12 cellular contexts compared by ENCODE assay signal in the genomic region with DNA sequence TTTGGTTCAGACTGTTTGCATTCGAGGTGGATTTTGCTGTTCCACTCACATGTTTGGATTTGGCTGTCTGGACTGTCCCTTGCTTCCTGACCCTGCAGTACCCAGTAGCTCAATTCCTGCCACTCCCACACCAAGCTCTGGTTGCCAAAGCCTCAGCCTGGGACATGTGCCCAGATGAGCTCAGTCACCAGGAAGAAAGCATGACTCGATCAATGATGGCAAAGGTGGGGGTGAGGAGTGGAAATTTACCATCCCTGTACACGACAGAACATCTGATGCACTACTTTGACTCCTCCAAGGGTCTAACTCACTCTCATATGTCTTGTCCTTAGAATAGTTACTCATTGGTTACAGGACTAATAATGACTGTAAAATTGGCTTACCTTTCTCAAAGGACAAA. TPM values are rescaled to one million over a fixed set of nuclear protein-coding genes. Genes with fewer than 3 reads are reported as not detected.
A peak's percentile ranks its signal among the peaks of the same experiment; 100 is the strongest.
DNase-seq lines count a peak whose midpoint lies in the region; ATAC-seq and TF ChIP-seq lines count a peak whose summit lies in the region.
"Had no signal": no experiment of that assay in that cellular context is flagged by ENCODE, and none has a peak within 500 bp of the region (broad histone marks: within the 10 kb centered on the region; RNA-seq: fewer than 3 reads in every experiment).

No MANE protein-coding gene starts in this region.

- BruUV-seq in Calu3 (replicated peaks; lab: Mats Ljungman, UMichigan), result no TSS peak

- H3K4me1 Mint-ChIP-seq in Calu3 (ENCODE audit: low read depth, unreplicated experiment) (peaks cover 20% of the 10 kb centered on the region), neural crest cell (no peaks in the 10 kb centered on the region)

- TF ChIP-seq CTCF in Calu3 (IDR thresholded peaks at IDR 0.05; ENCODE audit: unreplicated experiment) (no peak), RWPE2 (IDR thresholded peaks at IDR 0.05; ENCODE audit: poor library complexity, severe bottlenecking) (no peak), neural crest cell (conservative IDR thresholded peaks at IDR 0.05) (no peak)

- H3K27ac Mint-ChIP-seq in Calu3 (ENCODE audit: unreplicated experiment), result peak overlapping the region; percentile 30
- peak overlapping the region; percentile 57 for H3K27ac Mint-ChIP-seq in neural crest cell (ENCODE audit: unreplicated experiment)

- H3K4me3 ChIP-seq in RWPE2 (ENCODE audit: severe bottlenecking), result no peak overlapping the region
- H3K4me3 ChIP-seq: ovary had no signal

- H3K36me3 Mint-ChIP-seq in Calu3 (ENCODE audit: insufficient read depth, unreplicated experiment) (no peaks in the 10 kb centered on the region), neural crest cell (ENCODE audit: low read depth) (no peaks in the 10 kb centered on the region)

- H3K4me1 ChIP-seq in RWPE2 (ENCODE audit: insufficient read depth, poor library complexity, severe bottlenecking), result no peaks in the 10 kb centered on the region

- no peaks in the 10 kb centered on the region for H3K27me3 ChIP-seq in RWPE2 (ENCODE audit: insufficient read depth, poor library complexity, severe bottlenecking)
- H3K27me3 ChIP-seq: ovary had no signal

- CTCF ChIA-PET in Calu3 (lab: Charles Lee), result interaction anchor here (0.8 to 1.8 kb wide), 2 partner anchors 11 to 13 kb away, joined by 3 to 5 read pairs; no protein-coding TSS in a partner anchor

- no peaks in the 10 kb centered on the region for H3K9me3 ChIP-seq in RWPE2 (ENCODE audit: severe bottlenecking)
- H3K9me3 ChIP-seq: ovary had no signal

- ATAC-seq in RWPE2 (ENCODE audit: low read depth) (peak; percentile 67), GM21447 (IDR thresholded peaks at IDR 0.05; ENCODE audit: unreplicated experiment) (no peak)

- H3K4me3 Mint-ChIP-seq in Calu3 (ENCODE audit: low read depth, unreplicated experiment) (no peak overlapping the region), neural crest cell (no peak overlapping the region)

- peaks cover 5% of the 10 kb centered on the region for H3K9me3 Mint-ChIP-seq in Calu3 (ENCODE audit: low read depth, unreplicated experiment)
- H3K9me3 Mint-ChIP-seq in neural crest cell, result peaks cover 3% of the 10 kb centered on the region

- no peaks in the 10 kb centered on the region for H3K36me3 ChIP-seq in RWPE2 (ENCODE audit: low read depth)
- H3K36me3 ChIP-seq: ovary had no signal

- H3K27me3 Mint-ChIP-seq in Calu3 (ENCODE audit: unreplicated experiment) (no peaks in the 10 kb centered on the region), neural crest cell (ENCODE audit: low read depth) (no peaks in the 10 kb centered on the region)

- DNase-seq in Calu3 (peak; percentile 73), RWPE2 (ENCODE audit: low spot score) (no peak), fibroblast of gingiva (ENCODE audit: low read depth) (peak; percentile 76), neural crest cell (ENCODE audit: low read depth, low spot score) (no peak), activated gamma-delta T cell (lab: John Stamatoyannopoulos, UW) (no peak), D341Med (ENCODE audit: low spot score) (no peak), NCI-H1436 (lab: John Stamatoyannopoulos, UW) (no peak)
- DNase-seq: COR-L47, HCEC 1CT had no signal

- H3K27ac ChIP-seq in RWPE2 (ENCODE audit: poor library complexity, severe bottlenecking), result no peak overlapping the region
- H3K27ac ChIP-seq: HL-60, ovary had no signal

- intact Hi-C loops in Calu3 (cut with micrococcal nuclease; ENCODE audit: unreplicated experiment), result no loop called here

RNA-seq across cellular contexts. Expression of gene ZNF385D, which starts 45.2 kb away (rescaled TPM):
- total RNA-seq in Calu3 (2022) (not detected in 2 replicates), neural crest cell (2.1 and 2.2 TPM in 2 replicates)

Comparison
In these comparisons a context has a peak if more than half of its experiments do, and no peak if none do; other contexts are left out.
1. DNase-seq: peak in Calu3 (single experiment) and fibroblast of gingiva (single experiment); none in RWPE2 (single experiment), neural crest cell (single experiment), activated gamma-delta T cell (single experiment), D341Med (single experiment) and NCI-H1436 (single experiment).